2 cellular contexts compared by ENCODE assay signal in genomic region chr19:3282155-3282554, GRCh38.
TF ChIP-seq lines count a peak whose summit lies in the region.

No MANE protein-coding gene starts in this region.

TF ChIP-seq in SK-N-SH, 30 proteins besides CTCF, POLR2A, EP300 and RAD21:
- TF ChIP-seq SMC3 (IDR thresholded peaks at IDR 0.05; ENCODE audit: low read depth, low read length): no peak
- TF ChIP-seq FOXM1 (IDR thresholded peaks at IDR 0.05; ENCODE audit: low read depth): no peak
- no peak for TF ChIP-seq POLR2AphosphoS5 (IDR thresholded peaks at IDR 0.05; ENCODE audit: low read depth, low read length)
- no peak for TF ChIP-seq FOXJ3 (CRISPR knock-in tag; IDR thresholded peaks at IDR 0.05)
- TF ChIP-seq IRF3 (IDR thresholded peaks at IDR 0.05; ENCODE audit: low read depth, low read length): no peak
- TF ChIP-seq YY1 (IDR thresholded peaks at IDR 0.05; ENCODE audit: low read depth): no peak
- TF ChIP-seq EZH2phosphoT487 (IDR thresholded peaks at IDR 0.05; ENCODE audit: borderline replicate concordance, low read depth): no peak
- TF ChIP-seq MXI1 (IDR thresholded peaks at IDR 0.05; ENCODE audit: low read depth, low read length): no peak
- no peak for TF ChIP-seq TEAD4 (IDR thresholded peaks at IDR 0.05; ENCODE audit: borderline replicate concordance, insufficient read depth)
- no peak for TF ChIP-seq USF2 (IDR thresholded peaks at IDR 0.05; ENCODE audit: borderline replicate concordance, low read depth, low read length)
- TF ChIP-seq ZBTB33 (IDR thresholded peaks at IDR 0.05; ENCODE audit: borderline replicate concordance, low read depth): no peak
- no peak for TF ChIP-seq NFIC (IDR thresholded peaks at IDR 0.05; ENCODE audit: borderline replicate concordance)

TF ChIP-seq in SK-N-SH treated with all-trans-retinoic acid at 6 μM for 48 hours, 23 proteins besides CTCF, POLR2A, EP300 and RAD21:
- TF ChIP-seq ZNF8 (CRISPR knock-in tag; IDR thresholded peaks at IDR 0.05) (no peak), TCF4 (CRISPR knock-in tag; IDR thresholded peaks at IDR 0.05; ENCODE audit: borderline replicate concordance) (no peak), SNAI2 (CRISPR knock-in tag; IDR thresholded peaks at IDR 0.05) (no peak), GLIS3 (CRISPR knock-in tag; IDR thresholded peaks at IDR 0.05) (no peak), OSR1 (CRISPR knock-in tag; IDR thresholded peaks at IDR 0.05) (no peak), ZC3H10 (CRISPR knock-in tag; IDR thresholded peaks at IDR 0.05) (no peak)
- TF ChIP-seq, protein P1, sequence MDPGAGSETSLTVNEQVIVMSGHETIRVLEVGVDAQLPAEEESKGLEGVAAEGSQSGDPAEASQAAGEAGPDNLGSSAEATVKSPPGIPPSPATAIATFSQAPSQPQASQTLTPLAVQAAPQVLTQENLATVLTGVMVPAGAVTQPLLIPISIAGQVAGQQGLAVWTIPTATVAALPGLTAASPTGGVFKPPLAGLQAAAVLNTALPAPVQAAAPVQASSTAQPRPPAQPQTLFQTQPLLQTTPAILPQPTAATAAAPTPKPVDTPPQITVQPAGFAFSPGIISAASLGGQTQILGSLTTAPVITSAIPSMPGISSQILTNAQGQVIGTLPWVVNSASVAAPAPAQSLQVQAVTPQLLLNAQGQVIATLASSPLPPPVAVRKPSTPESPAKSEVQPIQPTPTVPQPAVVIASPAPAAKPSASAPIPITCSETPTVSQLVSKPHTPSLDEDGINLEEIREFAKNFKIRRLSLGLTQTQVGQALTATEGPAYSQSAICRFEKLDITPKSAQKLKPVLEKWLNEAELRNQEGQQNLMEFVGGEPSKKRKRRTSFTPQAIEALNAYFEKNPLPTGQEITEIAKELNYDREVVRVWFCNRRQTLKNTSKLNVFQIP (CRISPR knock-in tag; IDR thresholded peaks at IDR 0.05; ENCODE audit: borderline replicate concordance, low read depth): no peak
